ENCODE assay signal across 16 cellular contexts in the genomic region with DNA sequence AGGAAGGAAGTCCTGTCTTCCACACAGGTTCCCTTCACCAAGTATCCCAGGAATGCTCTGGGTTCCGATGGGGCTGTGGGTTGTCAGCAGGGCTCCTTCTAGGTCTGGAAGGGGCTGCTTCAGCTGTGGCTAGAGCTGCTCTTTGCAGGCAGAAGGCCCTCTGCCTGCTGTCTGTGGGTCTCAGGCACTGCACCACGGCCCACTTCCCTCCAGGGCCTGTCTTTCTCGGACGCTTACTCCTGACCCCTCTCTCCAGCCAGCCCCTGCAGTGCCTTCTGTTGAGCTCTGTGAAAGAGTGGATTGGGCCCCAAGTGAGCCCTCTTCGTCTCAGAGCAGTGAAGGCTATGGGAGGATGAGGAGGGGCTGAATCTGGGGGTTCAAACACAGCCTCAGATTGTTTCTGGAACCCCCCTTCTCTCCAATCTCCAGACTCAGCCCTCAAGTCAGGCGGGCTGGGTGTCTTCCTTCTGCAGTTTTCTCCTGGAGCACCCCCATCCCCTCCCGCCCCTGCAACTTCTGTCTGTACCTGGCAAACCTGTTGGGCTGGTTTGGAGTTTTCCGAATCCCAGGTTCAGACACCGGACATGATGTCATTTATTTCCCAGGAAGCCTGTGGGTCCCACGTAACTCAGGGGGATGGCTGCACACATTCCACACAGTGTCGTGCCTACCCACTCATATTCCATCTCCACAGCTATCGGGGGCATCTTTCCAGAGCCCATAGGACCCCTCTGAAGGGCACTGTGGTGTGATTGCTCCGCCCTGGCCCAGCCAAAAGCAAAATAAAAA. TPM values are rescaled to one million over a fixed set of nuclear protein-coding genes. Genes with fewer than 3 reads are reported as not detected.
DNase-seq lines count a peak whose midpoint lies in the region; ATAC-seq, FAIRE-seq and TF ChIP-seq lines count a peak whose summit lies in the region.
"Had no signal": no experiment of that assay in that cellular context is flagged by ENCODE, and none has a peak within 500 bp of the region (broad histone marks: within the 10 kb centered on the region; RNA-seq: fewer than 3 reads in every experiment).

No MANE protein-coding gene starts in this region.

- no peaks in the 10 kb centered on the region for H3K4me1 Mint-ChIP-seq in activated CD4-positive, alpha-beta memory T cell treated with anti-CD3 and anti-CD28 coated beads for 36 hours (ENCODE audit: low read depth)
- no peaks in the 10 kb centered on the region for H3K4me1 Mint-ChIP-seq in activated CD4-positive, alpha-beta memory T cell treated with anti-CD3 and anti-CD28 coated beads, Interleukin-2, amount 10 ng/mL, durations not matched to agents 7 days and 5 days
- H3K4me1 Mint-ChIP-seq: naive B cell had no signal

- no peaks in the 10 kb centered on the region; a peak in 2 of 5 replicates for H3K4me1 ChIP-seq in K562 (replicated peaks in 1 of 2; ENCODE audit: control insufficient read depth in 2 of 2, insufficient read depth in 2 of 2, low read length in 2 of 2)
- H3K4me1 ChIP-seq in transverse colon = peaks cover 0 to 3% (median 0%) of the 10 kb centered on the region in 4 donors

- no peaks in the 10 kb centered on the region for H3K9me3 Mint-ChIP-seq in activated CD4-positive, alpha-beta memory T cell treated with anti-CD3 and anti-CD28 coated beads for 36 hours
- H3K9me3 Mint-ChIP-seq in activated CD4-positive, alpha-beta memory T cell treated with anti-CD3 and anti-CD28 coated beads, Interleukin-2, amount 10 ng/mL, durations not matched to agents 7 days and 5 days = no peaks in the 10 kb centered on the region
- H3K9me3 Mint-ChIP-seq: naive B cell had no signal

- WGBS in K562 (ENCODE audit: insufficient coverage, low coverage, missing lambda C conversion rate) = 31% methylated on average over 13 of the region's 13 CpGs
- 62 to 80% methylated on average over 2 to 13 of the region's 13 CpGs for WGBS in transverse colon (ENCODE audit: low coverage in 1 of 2), 2 donors

- peaks cover 2% of the 10 kb centered on the region for H3K27me3 Mint-ChIP-seq in activated CD4-positive, alpha-beta memory T cell treated with anti-CD3 and anti-CD28 coated beads for 36 hours
- H3K27me3 Mint-ChIP-seq in activated CD4-positive, alpha-beta memory T cell treated with anti-CD3 and anti-CD28 coated beads, Interleukin-2, amount 10 ng/mL, durations not matched to agents 7 days and 5 days = no peaks in the 10 kb centered on the region
- H3K27me3 Mint-ChIP-seq: activated naive CD8-positive, alpha-beta T cell had no signal

- peak; percentile 21 for DNase-seq in activated CD4-positive, alpha-beta memory T cell treated with anti-CD3 and anti-CD28 coated beads for 36 hours
- DNase-seq in activated CD4-positive, alpha-beta memory T cell treated with anti-CD3 and anti-CD28 coated beads, Interleukin-2, amount 10 ng/mL, durations not matched to agents 7 days and 5 days = no peak
- no peak for DNase-seq in K562 (ENCODE audit: extremely low read depth in 1 of 4, low spot score in 3 of 4)
- DNase-seq in left kidney (ENCODE audit: low read depth, low spot score) = peak; percentile 85
- DNase-seq in transverse colon = peak; percentile 67
- no peak for DNase-seq in MV-4-11 (lab: John Stamatoyannopoulos, UW)
- DNase-seq in NCI-H2227 treated with DMSO at 0.1 percent for 48 hours (lab: John Stamatoyannopoulos, UW) = no peak
- no peak for DNase-seq in stimulated activated naive CD8-positive, alpha-beta T cell treated with anti-CD3 and anti-CD28 coated beads, Interleukin-15, Interleukin-2, amounts not matched to agents 100 U/mL and 50 U/mL, for 24 hours
- DNase-seq: activated CD4-positive, alpha-beta T cell treated with anti-CD3 and anti-CD28 coated beads, Interleukin-2, amount 50 U/mL, for 1 hour; Karpas-422; naive B cell; NCI-H524; stimulated activated naive CD4-positive, alpha-beta T cell had no signal

- CTCF ChIA-PET in activated CD4-positive, alpha-beta memory T cell treated with anti-CD3 and anti-CD28 coated beads for 36 hours (lab: Charles Lee) = no interaction called here
- CTCF ChIA-PET in activated CD4-positive, alpha-beta memory T cell treated with anti-CD3 and anti-CD28 coated beads, Interleukin-2, amount 10 ng/mL, durations not matched to agents 7 days and 5 days (lab: Charles Lee) = no interaction called here
- CTCF ChIA-PET in K562 (lab: Yijun Ruan, JAX; ENCODE audit: low intra/inter-chr PET ratio) = no interaction called here

- in situ Hi-C loops in K562 (cut with MboI) = no loop called here
- in situ Hi-C loops in transverse colon (cut with MboI; ENCODE audit: low pct_ligation_motif_present in 1 of 4, low pct_unique_long_range_greater_than_20kb in 1 of 4, low sequenced_read_pairs in 3 of 4) = no loop called here

- H3K4me3 ChIP-seq in K562 (no peak overlapping the region), transverse colon (no peak overlapping the region)
- H3K4me3 ChIP-seq: heart left ventricle had no signal

- no peak for TF ChIP-seq EP300 in K562 (IDR thresholded peaks at IDR 0.05; ENCODE audit: low read length)
- TF ChIP-seq EP300 in transverse colon (IDR thresholded peaks at IDR 0.05; ENCODE audit: low read depth) = no peak

- H3K27ac Mint-ChIP-seq in activated CD4-positive, alpha-beta memory T cell treated with anti-CD3 and anti-CD28 coated beads for 36 hours = no peak overlapping the region
- H3K27ac Mint-ChIP-seq in activated CD4-positive, alpha-beta memory T cell treated with anti-CD3 and anti-CD28 coated beads, Interleukin-2, amount 10 ng/mL, durations not matched to agents 7 days and 5 days = no peak overlapping the region
- H3K27ac Mint-ChIP-seq: activated naive CD8-positive, alpha-beta T cell; naive B cell had no signal

- H4K20me1 ChIP-seq in K562 (replicated peaks; ENCODE audit: control insufficient read depth, insufficient read depth, low read length) = no peaks in the 10 kb centered on the region

- intact Hi-C loops in activated CD4-positive, alpha-beta memory T cell treated with anti-CD3 and anti-CD28 coated beads for 36 hours (cut with micrococcal nuclease) = no loop called here
- intact Hi-C loops in K562 (cut with micrococcal nuclease) = no loop called here
- intact Hi-C loops in transverse colon (cut with DNase I; ENCODE audit: low total_unique reads) = no loop called here

- POLR2A ChIA-PET in activated CD4-positive, alpha-beta memory T cell treated with anti-CD3 and anti-CD28 coated beads for 36 hours (lab: Charles Lee) = no interaction called here
- POLR2A ChIA-PET in activated CD4-positive, alpha-beta memory T cell treated with anti-CD3 and anti-CD28 coated beads, Interleukin-2, amount 10 ng/mL, durations not matched to agents 7 days and 5 days (lab: Charles Lee) = no interaction called here
- POLR2A ChIA-PET in K562 (lab: Yijun Ruan, JAX) = no interaction called here

- H3K4me3 Mint-ChIP-seq in activated CD4-positive, alpha-beta memory T cell treated with anti-CD3 and anti-CD28 coated beads for 36 hours = no peak overlapping the region
- no peak overlapping the region for H3K4me3 Mint-ChIP-seq in activated CD4-positive, alpha-beta memory T cell treated with anti-CD3 and anti-CD28 coated beads, Interleukin-2, amount 10 ng/mL, durations not matched to agents 7 days and 5 days
- H3K4me3 Mint-ChIP-seq: activated naive CD8-positive, alpha-beta T cell had no signal

- H3K27me3 ChIP-seq in K562 (ENCODE audit: control insufficient read depth in 2 of 2, insufficient read depth in 2 of 2, low read length in 2 of 2) (no peaks in the 10 kb centered on the region), transverse colon (no peaks in the 10 kb centered on the region)
- H3K27me3 ChIP-seq: heart left ventricle had no signal

- TF ChIP-seq POLR2A in K562 (conservative IDR thresholded peaks at IDR 0.05) (no peak), transverse colon (IDR thresholded peaks at IDR 0.05) (no peak)

- H3K9ac ChIP-seq in K562 (ENCODE audit: insufficient read depth in 1 of 2, low read depth in 2 of 2, low read length in 2 of 2) = peak overlapping the region in 1 of 2 experiments; percentile 64; a peak in 1 of 4 replicates

- no peaks in the 10 kb centered on the region for H3K9me1 ChIP-seq in K562 (ENCODE audit: control insufficient read depth, insufficient read depth, low read length)

- no peak for TF ChIP-seq CTCF in K562 (IDR thresholded peaks at IDR 0.05 in 2 of 3, conservative IDR thresholded peaks at IDR 0.05 in 1 of 3; ENCODE audit: insufficient read depth in 2 of 3, low read depth in 1 of 3, low read length in 3 of 3)
- no peak for TF ChIP-seq CTCF in transverse colon (IDR thresholded peaks at IDR 0.05)

- H3K9me3 ChIP-seq in K562 (replicated peaks; ENCODE audit: control insufficient read depth, insufficient read depth, low read depth, low read length) (no peaks in the 10 kb centered on the region), transverse colon (no peaks in the 10 kb centered on the region)
- H3K9me3 ChIP-seq: heart left ventricle had no signal

- no peak overlapping the region for H3K4me2 ChIP-seq in K562 (ENCODE audit: insufficient read depth, low read length)

- no peak for FAIRE-seq in K562 (lab: Jason Lieb, UNC)

- H3K79me2 ChIP-seq in K562 (ENCODE audit: control insufficient read depth, insufficient read depth, low read length) = no peaks in the 10 kb centered on the region

- H3K27ac ChIP-seq in K562 (ENCODE audit: extremely low read depth, low read depth, low read length) = no peak overlapping the region
- no peak overlapping the region for H3K27ac ChIP-seq in transverse colon
- H3K27ac ChIP-seq: heart left ventricle had no signal

- peak overlapping the region; percentile 17; the same call in 1 of the 2 replicates for H2AFZ ChIP-seq in K562 (ENCODE audit: low read depth, low read length)

- no peaks in the 10 kb centered on the region for H3K36me3 Mint-ChIP-seq in activated CD4-positive, alpha-beta memory T cell treated with anti-CD3 and anti-CD28 coated beads for 36 hours
- no peaks in the 10 kb centered on the region for H3K36me3 Mint-ChIP-seq in activated CD4-positive, alpha-beta memory T cell treated with anti-CD3 and anti-CD28 coated beads, Interleukin-2, amount 10 ng/mL, durations not matched to agents 7 days and 5 days (ENCODE audit: low read depth)
- H3K36me3 Mint-ChIP-seq: activated naive CD8-positive, alpha-beta T cell; naive B cell had no signal

- no peak for TF ChIP-seq RAD21 in K562 (CRISPR knock-in tag; conservative IDR thresholded peaks at IDR 0.05 in 1 of 2, IDR thresholded peaks at IDR 0.05 in 1 of 2)

- BruUV-seq in K562 (replicated peaks; lab: Mats Ljungman, UMichigan) = no TSS peak

- H3K36me3 ChIP-seq in K562 (ENCODE audit: control insufficient read depth, insufficient read depth, low read length) = no peaks in the 10 kb centered on the region
- no peaks in the 10 kb centered on the region for H3K36me3 ChIP-seq in transverse colon
- H3K36me3 ChIP-seq: heart left ventricle had no signal

- peak; percentile 43; the same call in 1 of the 3 replicates for ATAC-seq in K562
- no peak for ATAC-seq in stimulated activated naive CD8-positive, alpha-beta T cell treated with anti-CD3 and anti-CD28 coated beads, Interleukin-15, Interleukin-2, amounts not matched to agents 100 U/mL and 50 U/mL, for 24 hours
- ATAC-seq: heart left ventricle had no signal

RNA-seq across cellular contexts. Expression of gene SPPL3, which starts 24.9 kb away (rescaled TPM):
- 10 to 100 TPM; 24.3 to 26.7 TPM for total RNA-seq in activated CD4-positive, alpha-beta memory T cell treated with anti-CD3 and anti-CD28 coated beads for 36 hours
- 10 to 100 TPM; 32.0 to 32.1 TPM for total RNA-seq in activated CD4-positive, alpha-beta memory T cell treated with anti-CD3 and anti-CD28 coated beads, Interleukin-2, amount 10 ng/mL, durations not matched to agents 7 days and 5 days
- total RNA-seq in K562 (2011; cell fraction: chromatin; rRNA removed; ENCODE audit: low replicate concordance) = 25.1 and 48.4 TPM in 2 replicates
- 15.8 and 16.1 TPM in 2 replicates for total RNA-seq in K562 (2011; cell fraction: nucleolus; rRNA removed)
- total RNA-seq in K562 (2011; cell fraction: nucleoplasm; rRNA removed) = 39.8 and 62.4 TPM in 2 replicates
- total RNA-seq in K562 (2014; rRNA removed) (2.9 and 4.2 TPM in 2 replicates), K562 (2014; rRNA removed; fragmentation: Illumina TruSeq; extraction: Trizol) (7.1 and 8.3 TPM in 2 replicates), K562 (2015; rRNA removed; fragmentation: Illumina TruSeq; extraction: Trizol) (6.9 and 7.4 TPM in 2 replicates), K562 (2021) (21.6 and 23.8 TPM in 2 replicates), transverse colon (10 to 100 TPM; 34.7 to 45.4 (median 41.6) TPM)
- polyA plus RNA-seq in K562 (2011; rRNA removed) (6.4 and 7.4 TPM in 2 replicates), K562 (2014; fragmentation: Illumina TruSeq; extraction: Trizol) (28.6 and 32.1 TPM in 2 replicates), K562 (2014; fragmentation: Nextera tagmentation; extraction: Ambion mirVana) (1 to 10 TPM; 3.8 to 5.3 TPM), K562 (2014; rRNA removed) (6.2 and 6.6 TPM in 2 replicates)
- polyA plus RNA-seq in K562 (2011; cell fraction: cytosol; rRNA removed) = 10.3 and 12.7 TPM in 2 replicates
- polyA plus RNA-seq in K562 (2011; cell fraction: nucleus; rRNA removed) = 7.9 and 10.3 TPM in 2 replicates
- 9.3 and 23.9 TPM in 2 replicates for polyA plus RNA-seq in K562 (2012)
- polyA minus RNA-seq in K562 (2011; rRNA and poly(A)+ RNA removed) = 13.7 and 19.4 TPM in 2 replicates
- polyA minus RNA-seq in K562 (2011; cell fraction: cytosol; rRNA and poly(A)+ RNA removed) = 14.9 and 19.3 TPM in 2 replicates
- 6.1 and 6.2 TPM in 2 replicates for polyA minus RNA-seq in K562 (2011; cell fraction: nucleus; rRNA and poly(A)+ RNA removed)

RNA-seq across cellular contexts. Expression of gene HNF1A, which starts 49.3 kb away (rescaled TPM):
- not detected for total RNA-seq in activated CD4-positive, alpha-beta memory T cell treated with anti-CD3 and anti-CD28 coated beads for 36 hours
- total RNA-seq in activated CD4-positive, alpha-beta memory T cell treated with anti-CD3 and anti-CD28 coated beads, Interleukin-2, amount 10 ng/mL, durations not matched to agents 7 days and 5 days = not detected
- not detected in 2 replicates for total RNA-seq in K562 (2011; cell fraction: chromatin; rRNA removed; ENCODE audit: low replicate concordance)
- 0.17 TPM in 1 of 2 replicates, not detected in the other for total RNA-seq in K562 (2011; cell fraction: nucleolus; rRNA removed)
- total RNA-seq in K562 (2011; cell fraction: nucleoplasm; rRNA removed) = not detected in 2 replicates
- total RNA-seq in K562 (2014; rRNA removed) (not detected in 2 replicates), K562 (2014; rRNA removed; fragmentation: Illumina TruSeq; extraction: Trizol) (not detected in 2 replicates), K562 (2015; rRNA removed; fragmentation: Illumina TruSeq; extraction: Trizol) (not detected in 2 replicates), K562 (2021) (not detected in 2 replicates), transverse colon (10 to 100 TPM; 16.5 to 71.4 (median 23.6) TPM)
- polyA plus RNA-seq in K562 (2011; rRNA removed) (not detected in 2 replicates), K562 (2014; fragmentation: Illumina TruSeq; extraction: Trizol) (not detected in 2 replicates), K562 (2014; fragmentation: Nextera tagmentation; extraction: Ambion mirVana) (not detected), K562 (2014; rRNA removed) (not detected in 2 replicates)
- 0.03 TPM in 1 of 2 replicates, not detected in the other for polyA plus RNA-seq in K562 (2011; cell fraction: cytosol; rRNA removed)
- not detected in 2 replicates for polyA plus RNA-seq in K562 (2011; cell fraction: nucleus; rRNA removed)
- 0.03 TPM in 1 of 2 replicates, not detected in the other for polyA plus RNA-seq in K562 (2012)
- polyA minus RNA-seq in K562 (2011; rRNA and poly(A)+ RNA removed) = not detected in 2 replicates
- not detected in 2 replicates for polyA minus RNA-seq in K562 (2011; cell fraction: cytosol; rRNA and poly(A)+ RNA removed)
- polyA minus RNA-seq in K562 (2011; cell fraction: nucleus; rRNA and poly(A)+ RNA removed) = not detected in 2 replicates
- total RNA-seq: dermis microvascular lymphatic vessel endothelial cell, heart left ventricle had no signal

Comparison
In these comparisons a context has a peak if more than half of its experiments do, and no peak if none do; other contexts are left out.
1. DNase-seq: peak in activated CD4-positive, alpha-beta memory T cell treated with anti-CD3 and anti-CD28 coated beads for 36 hours (single experiment), left kidney (single experiment) and transverse colon (single experiment); none in activated CD4-positive, alpha-beta memory T cell treated with anti-CD3 and anti-CD28 coated beads, Interleukin-2, amount 10 ng/mL, durations not matched to agents 7 days and 5 days (single experiment), K562 (0 of 4), MV-4-11 (single experiment), NCI-H2227 treated with DMSO at 0.1 percent for 48 hours (single experiment) and stimulated activated naive CD8-positive, alpha-beta T cell treated with anti-CD3 and anti-CD28 coated beads, Interleukin-15, Interleukin-2, amounts not matched to agents 100 U/mL and 50 U/mL, for 24 hours (single experiment).
2. RNA of gene HNF1A, which starts 49.3 kb away (total RNA-seq): 16.5 to 71.4 TPM in transverse colon; not detected in activated CD4-positive, alpha-beta memory T cell treated with anti-CD3 and anti-CD28 coated beads for 36 hours, not detected in activated CD4-positive, alpha-beta memory T cell treated with anti-CD3 and anti-CD28 coated beads, Interleukin-2, amount 10 ng/mL, durations not matched to agents 7 days and 5 days and 0.17 TPM in K562; every median in the first group is over 10 times any median in the second.